25 cellular contexts compared by ENCODE assay signal in genomic region chr10:11511325-11511724, GRCh38.
"Had no signal": no experiment of that assay in that cellular context is flagged by ENCODE, and none has a peak within 500 bp of the region (broad histone marks: within the 10 kb centered on the region; RNA-seq: fewer than 3 reads in every experiment).

No MANE protein-coding gene starts in this region.

- DNase-seq: activated CD4-positive, alpha-beta T cell treated with anti-CD3 and anti-CD28 coated beads for 4 hours; activated CD4-positive, alpha-beta T cell treated with anti-CD3 and anti-CD28 coated beads, Interleukin-2, amount 50 U/mL, for 4 hours; activated CD8-positive, alpha-beta memory T cell treated with anti-CD3 and anti-CD28 coated beads, Interleukin-2, amount 10 ng/mL, durations not matched to agents 7 days and 5 days; activated effector memory CD4-positive, alpha-beta T cell treated with anti-CD3 and anti-CD28 coated beads, Interleukin-2, amount 50 U/mL, for 16 hours; activated naive CD4-positive, alpha-beta T cell treated with Interleukin-2 at 50 U/mL for 16 hours; activated naive CD8-positive, alpha-beta T cell treated with anti-CD3 and anti-CD28 coated beads, Interleukin-2, amount 50 U/mL, for 24 hours; activated T-cell treated with anti-CD3 and anti-CD28 coated beads, Interleukin-2, amount 50 U/mL, for 4 hours; MM.1S; NCI-H1105; NCI-H1436; NCI-H187; NCI-H2081; NCI-H524 treated with DMSO at 0.1 percent for 48 hours; NCI-H774; NK-92 treated with Interleukin-12 subunit alpha and Interleukin-12 subunit beta, amount 100 ng/mL, for 24 hours; Peyer's patch; Right ventricle myocardium superior; SJCRH30 had no signal

- H3K27me3 ChIP-seq: breast epithelium, Peyer's patch, SJCRH30 had no signal

- H3K4me1 ChIP-seq: breast epithelium, SJCRH30 had no signal

- H3K36me3 Mint-ChIP-seq: activated CD8-positive, alpha-beta memory T cell treated with anti-CD3 and anti-CD28 coated beads, Interleukin-2, amount 10 ng/mL, durations not matched to agents 7 days and 5 days; activated naive CD4-positive, alpha-beta T cell treated with anti-CD3 and anti-CD28 coated beads, Interleukin-2, amount 50 U/mL, for 72 hours had no signal

- H3K36me3 ChIP-seq: breast epithelium, Peyer's patch, SJCRH30 had no signal

- H3K27ac ChIP-seq: breast epithelium, KMS-11, Peyer's patch, RWPE1, SJCRH30 had no signal

- H3K4me3 ChIP-seq: breast epithelium, Peyer's patch, SJCRH30 had no signal

- ATAC-seq: activated CD4-positive, CD25-positive, alpha-beta regulatory T cell treated with anti-CD3 and anti-CD28 coated beads, Interleukin-2, amount 50 U/mL, for 24 hours; activated CD8-positive, alpha-beta memory T cell treated with anti-CD3 and anti-CD28 coated beads, Interleukin-2, amount 10 ng/mL, durations not matched to agents 7 days and 5 days; activated naive CD4-positive, alpha-beta T cell treated with anti-CD3 and anti-CD28 coated beads, Interleukin-2, amount 50 U/mL, for 72 hours; activated naive CD8-positive, alpha-beta T cell treated with anti-CD3 and anti-CD28 coated beads, Interleukin-2, amount 50 U/mL, for 24 hours; activated T-cell treated with anti-CD3 and anti-CD28 coated beads, Interleukin-2, amount 50 U/mL, for 4 hours; SK-N-SH treated with all-trans-retinoic acid at 6 μM for 48 hours had no signal

- H3K27ac Mint-ChIP-seq: activated CD8-positive, alpha-beta memory T cell treated with anti-CD3 and anti-CD28 coated beads, Interleukin-2, amount 10 ng/mL, durations not matched to agents 7 days and 5 days; activated naive CD4-positive, alpha-beta T cell treated with anti-CD3 and anti-CD28 coated beads, Interleukin-2, amount 50 U/mL, for 72 hours; activated naive CD8-positive, alpha-beta T cell treated with anti-CD3 and anti-CD28 coated beads, Interleukin-2, amount 50 U/mL, for 24 hours; T-helper 1 cell treated with Interleukin-12 subunit alpha and Interleukin-12 subunit beta and Interleukin-4 antibody, amounts not matched to agents 30 μg/mL and 1 μg/mL, for 36 hours had no signal

- H3K27me3 Mint-ChIP-seq: activated naive CD8-positive, alpha-beta T cell treated with anti-CD3 and anti-CD28 coated beads, Interleukin-2, amount 50 U/mL, for 24 hours had no signal

- H3K9ac ChIP-seq: KMS-11 had no signal

- H3K9me3 ChIP-seq: breast epithelium, Peyer's patch, SJCRH30 had no signal

- H3K4me3 Mint-ChIP-seq: activated CD8-positive, alpha-beta memory T cell treated with anti-CD3 and anti-CD28 coated beads, Interleukin-2, amount 10 ng/mL, durations not matched to agents 7 days and 5 days; activated naive CD8-positive, alpha-beta T cell treated with anti-CD3 and anti-CD28 coated beads, Interleukin-2, amount 50 U/mL, for 24 hours; activated T-cell treated with anti-CD3 and anti-CD28 coated beads, Interleukin-2, amount 50 U/mL, for 4 hours; T-helper 1 cell treated with Interleukin-12 subunit alpha and Interleukin-12 subunit beta and Interleukin-4 antibody, amounts not matched to agents 30 μg/mL and 1 μg/mL, for 36 hours had no signal

- H3K9me3 Mint-ChIP-seq: activated naive CD4-positive, alpha-beta T cell treated with anti-CD3 and anti-CD28 coated beads, Interleukin-2, amount 50 U/mL, for 72 hours; activated naive CD8-positive, alpha-beta T cell treated with anti-CD3 and anti-CD28 coated beads, Interleukin-2, amount 50 U/mL, for 24 hours; activated T-cell treated with anti-CD3 and anti-CD28 coated beads, Interleukin-2, amount 50 U/mL, for 4 hours; T-helper 1 cell treated with Interleukin-12 subunit alpha and Interleukin-12 subunit beta and Interleukin-4 antibody, amounts not matched to agents 30 μg/mL and 1 μg/mL, for 36 hours had no signal
